20 cellular contexts compared by ENCODE assay signal in the genomic region with DNA sequence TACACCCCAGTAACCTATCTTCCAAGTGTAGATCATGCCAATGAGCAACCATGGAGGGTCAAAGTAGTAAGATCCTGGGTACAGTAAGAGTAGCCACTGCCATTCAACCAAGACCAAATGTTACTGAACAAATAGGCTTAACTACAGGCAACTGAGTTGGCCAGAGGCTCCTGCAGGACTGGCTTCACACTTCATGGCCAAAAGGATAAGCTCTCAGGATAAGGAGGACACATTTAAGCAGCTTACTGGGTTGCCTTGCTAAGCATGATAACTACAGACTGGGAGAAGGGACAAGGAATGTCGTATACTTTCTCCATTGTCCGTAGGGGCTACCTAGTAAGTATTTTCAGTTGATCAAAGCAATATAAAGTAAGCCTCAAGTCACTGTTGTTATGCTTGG.
A peak's percentile ranks its signal among the peaks of the same experiment; 100 is the strongest.
DNase-seq lines count a peak whose midpoint lies in the region; TF ChIP-seq lines count a peak whose summit lies in the region.
"Had no signal": no experiment of that assay in that cellular context is flagged by ENCODE, and none has a peak within 500 bp of the region (broad histone marks: within the 10 kb centered on the region; RNA-seq: fewer than 3 reads in every experiment).

No MANE protein-coding gene starts in this region.

- H3K36me3 ChIP-seq in endodermal cell (ENCODE audit: control insufficient read depth, insufficient read depth, low read length) (no peaks in the 10 kb centered on the region), neural progenitor cell (no peaks in the 10 kb centered on the region)
- H3K36me3 ChIP-seq: BLaER1 treated with 17β-estradiol and CSF1 and Interleukin-3, amounts not matched to agents 10 nM and 100 nM had no signal

- H3K9me3 ChIP-seq in endodermal cell (ENCODE audit: control insufficient read depth, low read length): peaks cover 16% of the 10 kb centered on the region
- H3K9me3 ChIP-seq in neural progenitor cell (ENCODE audit: low read depth): no peaks in the 10 kb centered on the region
- H3K9me3 ChIP-seq: A549, Caco-2 had no signal

- TF ChIP-seq CTCF in VCaP (conservative IDR thresholded peaks at IDR 0.05) (no peak), endodermal cell (conservative IDR thresholded peaks at IDR 0.05) (no peak), neural progenitor cell (IDR thresholded peaks at IDR 0.05) (no peak), GM10266 (IDR thresholded peaks at IDR 0.05; ENCODE audit: control insufficient read depth, insufficient read depth, low read depth, missing control alignments) (no peak)

- no peaks in the 10 kb centered on the region for H4K20me1 ChIP-seq in neural progenitor cell (ENCODE audit: low read depth)
- H4K20me1 ChIP-seq: BLaER1 treated with 17β-estradiol and CSF1 and Interleukin-3, amounts not matched to agents 10 nM and 100 nM had no signal

- no peak overlapping the region for H3K9ac ChIP-seq in endodermal cell (ENCODE audit: extremely low read depth, low read length, poor library complexity, severe bottlenecking)
- no peak overlapping the region for H3K9ac ChIP-seq in neural progenitor cell
- H3K9ac ChIP-seq: BLaER1 treated with 17β-estradiol and CSF1 and Interleukin-3, amounts not matched to agents 10 nM and 100 nM had no signal

- peak overlapping the region; percentile 56 for H3K27ac Mint-ChIP-seq in endodermal cell
- no peak overlapping the region for H3K27ac Mint-ChIP-seq in neural progenitor cell
- H3K27ac Mint-ChIP-seq: B cell; CD4-positive, alpha-beta T cell; CD8-positive, alpha-beta T cell had no signal

- DNase-seq in NCI-H82 (lab: John Stamatoyannopoulos, UW) (peak; percentile 83), endodermal cell (no peak), neural progenitor cell (ENCODE audit: low spot score) (peak; percentile 20), cerebellar cortex (ENCODE audit: low spot score) (no peak), GM10266 (ENCODE audit: extremely low spot score) (no peak)
- DNase-seq in NK-92 treated with Interleukin-12 subunit alpha and Interleukin-12 subunit beta, amount 100 ng/mL, for 24 hours (lab: John Stamatoyannopoulos, UW): no peak
- DNase-seq: AML-193; Caco-2; Calu3; CD4-positive, alpha-beta T cell; CD8-positive, alpha-beta T cell; DMS79 treated with DMSO at 0.1 percent for 48 hours; GF-D8 had no signal

- H3F3A ChIP-seq in neural progenitor cell (ENCODE audit: low read depth): no peaks in the 10 kb centered on the region

- H3K4me1 ChIP-seq in endodermal cell (ENCODE audit: control insufficient read depth, insufficient read depth, low read length) (peaks cover 21% of the 10 kb centered on the region), neural progenitor cell (peaks cover 35% of the 10 kb centered on the region)
- H3K4me1 ChIP-seq: A549 had no signal

- H3K4me3 Mint-ChIP-seq in endodermal cell (no peak overlapping the region), neural progenitor cell (no peak overlapping the region)
- H3K4me3 Mint-ChIP-seq: B cell; CD4-positive, alpha-beta T cell; CD8-positive, alpha-beta T cell had no signal

- H3K79me2 ChIP-seq in neural progenitor cell (ENCODE audit: low read depth): no peaks in the 10 kb centered on the region

- H3K27me3 Mint-ChIP-seq in endodermal cell (ENCODE audit: insufficient read depth): peaks cover 6% of the 10 kb centered on the region
- H3K27me3 Mint-ChIP-seq in neural progenitor cell (ENCODE audit: insufficient read depth, low read depth): peaks cover 3% of the 10 kb centered on the region

- no peak overlapping the region for H3K4me2 ChIP-seq in neural progenitor cell
- H3K4me2 ChIP-seq: A549; BLaER1 treated with 17β-estradiol and CSF1 and Interleukin-3, amounts not matched to agents 10 nM and 100 nM had no signal

- H3K4me1 Mint-ChIP-seq in endodermal cell (peaks cover 44% of the 10 kb centered on the region), neural progenitor cell (peaks cover 37% of the 10 kb centered on the region)

- H2AFZ ChIP-seq in neural progenitor cell (replicated peaks): no peak overlapping the region

- WGBS in endodermal cell (ENCODE audit: insufficient coverage in 1 of 2, insufficient read length in 1 of 2), 2 experiments: 82% methylated on average over 2 of the region's 2 CpGs

- H3K27me3 ChIP-seq in endodermal cell (ENCODE audit: control insufficient read depth, insufficient read depth, low read length, poor library complexity, severe bottlenecking) (peaks cover 14% of the 10 kb centered on the region), neural progenitor cell (no peaks in the 10 kb centered on the region)
- H3K27me3 ChIP-seq: BLaER1 treated with 17β-estradiol and CSF1 and Interleukin-3, amounts not matched to agents 10 nM and 100 nM had no signal

- no peaks in the 10 kb centered on the region for H3K36me3 Mint-ChIP-seq in endodermal cell (ENCODE audit: low read depth)
- H3K36me3 Mint-ChIP-seq in neural progenitor cell: no peaks in the 10 kb centered on the region
- H3K36me3 Mint-ChIP-seq: CD8-positive, alpha-beta T cell had no signal

- H3K27ac ChIP-seq in VCaP (peak overlapping the region; percentile 94; the same call in 1 of the 2 replicates), endodermal cell (ENCODE audit: low read depth, low read length) (no peak overlapping the region), neural progenitor cell (no peak overlapping the region)
- H3K27ac ChIP-seq: 22Rv1; A549; BLaER1 treated with 17β-estradiol and CSF1 and Interleukin-3, amounts not matched to agents 10 nM and 100 nM; C4-2B had no signal

- H3K9me3 Mint-ChIP-seq in endodermal cell (peaks cover 13% of the 10 kb centered on the region), neural progenitor cell (peaks cover 9% of the 10 kb centered on the region)
- H3K9me3 Mint-ChIP-seq: CD4-positive, alpha-beta T cell; CD8-positive, alpha-beta T cell had no signal

- no peak overlapping the region for H3K4me3 ChIP-seq in endodermal cell (ENCODE audit: low read length)
- no peak overlapping the region for H3K4me3 ChIP-seq in neural progenitor cell
- H3K4me3 ChIP-seq: A549; BLaER1 treated with 17β-estradiol and CSF1 and Interleukin-3, amounts not matched to agents 10 nM and 100 nM; GM12878 had no signal

Comparison
In these comparisons a context has a peak if more than half of its experiments do, and no peak if none do; other contexts are left out.
1. DNase-seq: peak in NCI-H82 (single experiment) and neural progenitor cell (single experiment); none in endodermal cell (single experiment), cerebellar cortex (single experiment), NK-92 treated with Interleukin-12 subunit alpha and Interleukin-12 subunit beta, amount 100 ng/mL, for 24 hours (single experiment) and GM10266 (single experiment).